Comparison of ENCODE assay signal across 2 cellular contexts in the genomic region with DNA sequence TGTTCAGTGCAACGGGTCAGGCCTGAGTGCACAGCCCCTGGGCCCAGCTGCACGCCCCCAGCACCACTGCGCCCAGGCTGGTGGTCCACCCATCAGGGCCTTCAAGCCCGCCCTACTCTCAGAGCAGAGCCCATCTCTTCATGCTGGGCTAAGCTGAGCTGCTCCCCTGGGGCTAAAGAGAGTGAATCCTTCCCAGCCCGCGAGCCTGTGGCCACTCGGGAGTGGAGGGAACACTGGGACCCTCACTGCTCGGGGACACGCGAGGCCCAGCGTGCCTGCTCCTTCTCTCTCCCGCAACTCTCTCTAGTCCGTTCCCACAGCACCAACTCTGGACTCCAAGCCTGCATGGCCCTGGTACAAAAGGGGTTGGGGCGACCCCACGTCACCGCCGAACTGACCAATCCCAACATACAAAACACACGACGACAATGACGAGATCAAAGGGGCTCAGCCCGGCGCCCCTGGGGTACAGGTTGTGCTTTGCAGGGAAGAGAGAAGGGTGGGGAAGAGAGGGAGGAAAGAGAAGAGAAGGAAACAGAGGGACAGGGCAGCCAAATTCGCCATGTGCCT.
TF ChIP-seq lines count a peak whose summit lies in the region.

No MANE protein-coding gene starts in this region.

TF ChIP-seq in A549, 52 proteins besides CTCF, POLR2A, EP300 and RAD21:
- TF ChIP-seq NPAS2 (CRISPR knock-in tag; IDR thresholded peaks at IDR 0.05; ENCODE audit: borderline replicate concordance) = no peak
- no peak for TF ChIP-seq RCOR1 (IDR thresholded peaks at IDR 0.05; ENCODE audit: low read depth, low read length)
- TF ChIP-seq, protein P1, sequence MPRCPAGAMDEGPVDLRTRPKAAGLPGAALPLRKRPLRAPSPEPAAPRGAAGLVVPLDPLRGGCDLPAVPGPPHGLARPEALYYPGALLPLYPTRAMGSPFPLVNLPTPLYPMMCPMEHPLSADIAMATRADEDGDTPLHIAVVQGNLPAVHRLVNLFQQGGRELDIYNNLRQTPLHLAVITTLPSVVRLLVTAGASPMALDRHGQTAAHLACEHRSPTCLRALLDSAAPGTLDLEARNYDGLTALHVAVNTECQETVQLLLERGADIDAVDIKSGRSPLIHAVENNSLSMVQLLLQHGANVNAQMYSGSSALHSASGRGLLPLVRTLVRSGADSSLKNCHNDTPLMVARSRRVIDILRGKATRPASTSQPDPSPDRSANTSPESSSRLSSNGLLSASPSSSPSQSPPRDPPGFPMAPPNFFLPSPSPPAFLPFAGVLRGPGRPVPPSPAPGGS (IDR thresholded peaks at IDR 0.05) = no peak
- no peak for TF ChIP-seq CBX8 (IDR thresholded peaks at IDR 0.05)
- 0 out of 2 replicates have a peak, but pooled peaks have one; percentile 51 for TF ChIP-seq TFCP2L1 (CRISPR knock-in tag; IDR thresholded peaks at IDR 0.05)

TF ChIP-seq in K562, 482 proteins besides CTCF, POLR2A, EP300 and RAD21:
- TF ChIP-seq ELK1 (CRISPR knock-in tag; IDR thresholded peaks at IDR 0.05) = no peak
- 0 out of 2 replicates have a peak, but pooled peaks have one; percentile 11 for TF ChIP-seq MBD1 (CRISPR knock-in tag; IDR thresholded peaks at IDR 0.05)
- TF ChIP-seq TAF7 (tag; IDR thresholded peaks at IDR 0.05) = no peak
- 0 out of 2 replicates have a peak, but pooled peaks have one; percentile 21 for TF ChIP-seq THAP12 (CRISPR knock-in tag; IDR thresholded peaks at IDR 0.05)
- 0 out of 2 replicates have a peak, but pooled peaks have one; percentile 66 for TF ChIP-seq STAT6 (CRISPR knock-in tag; IDR thresholded peaks at IDR 0.05)
- peak; percentile 24; the same call in 1 of the 2 replicates for TF ChIP-seq ZFX (CRISPR knock-in tag; IDR thresholded peaks at IDR 0.05)
